In the genomic region with DNA sequence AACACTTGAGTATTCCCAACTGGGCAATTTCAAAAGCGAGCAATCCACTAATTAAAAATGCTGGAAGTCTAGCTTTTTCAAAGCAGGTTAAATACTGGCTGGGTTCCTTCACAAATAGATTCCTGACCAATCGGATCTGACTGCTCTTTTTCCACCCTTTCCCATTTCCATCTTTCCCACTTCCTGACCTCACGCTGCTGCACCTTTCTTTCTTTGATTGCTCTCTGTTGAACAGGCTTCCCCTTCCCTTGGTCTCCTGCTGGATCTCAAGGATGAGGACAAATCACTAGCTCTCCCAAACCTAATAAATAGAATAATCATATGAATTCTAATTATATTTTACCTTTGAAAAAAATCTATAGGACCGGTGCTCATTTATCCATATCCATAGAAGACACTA, we compare ENCODE assay signal across 22 cellular contexts.
DNase-seq lines count a peak whose midpoint lies in the region; ATAC-seq and TF ChIP-seq lines count a peak whose summit lies in the region.
"Had no signal": no experiment of that assay in that cellular context is flagged by ENCODE, and none has a peak within 500 bp of the region (broad histone marks: within the 10 kb centered on the region; RNA-seq: fewer than 3 reads in every experiment).

No MANE protein-coding gene starts in this region.

- no peaks in the 10 kb centered on the region for H3K36me3 ChIP-seq in H7 (replicated peaks; ENCODE audit: control insufficient read depth, insufficient read depth, low read length)
- H3K36me3 ChIP-seq in OCI-LY7 (ENCODE audit: insufficient read depth, low read length), result peaks cover 15% of the 10 kb centered on the region
- no peaks in the 10 kb centered on the region for H3K36me3 ChIP-seq in neural progenitor cell
- H3K36me3 ChIP-seq in suprapubic skin, result no peaks in the 10 kb centered on the region

- no peak for ATAC-seq in activated T-cell treated with anti-CD3 and anti-CD28 coated beads, Interleukin-2, amount 50 U/mL, for 4 hours
- ATAC-seq: PC-3 had no signal

- H3K9ac ChIP-seq in neural progenitor cell, result no peak overlapping the region

- CTCF ChIA-PET in OCI-LY7 (lab: Charles Lee; ENCODE audit: unreplicated experiment), result no interaction called here

- H3K4me3 Mint-ChIP-seq in neural progenitor cell, result no peak overlapping the region
- H3K4me3 Mint-ChIP-seq in activated T-cell treated with anti-CD3 and anti-CD28 coated beads, Interleukin-2, amount 50 U/mL, for 4 hours, result no peak overlapping the region
- H3K4me3 Mint-ChIP-seq: CD4-positive, alpha-beta memory T cell; HFFc6 had no signal

- H3K4me1 ChIP-seq in OCI-LY7 (ENCODE audit: insufficient read depth, low read length, poor library complexity, severe bottlenecking) (peaks cover 50% of the 10 kb centered on the region), neural progenitor cell (peaks cover 34% of the 10 kb centered on the region), suprapubic skin (peaks cover 12% of the 10 kb centered on the region)
- H3K4me1 ChIP-seq: Caco-2 had no signal

- no peaks in the 10 kb centered on the region for H3K27me3 ChIP-seq in H7 (ENCODE audit: control insufficient read depth, insufficient read depth, low read length)
- H3K27me3 ChIP-seq in neural progenitor cell, result no peaks in the 10 kb centered on the region
- H3K27me3 ChIP-seq in suprapubic skin, result no peaks in the 10 kb centered on the region

- H3K4me2 ChIP-seq in OCI-LY7 (ENCODE audit: low read length) (peak overlapping the region; percentile 53; the same call in 1 of the 2 replicates), neural progenitor cell (peak overlapping the region; percentile 11)

- no peak for TF ChIP-seq POLR2A in suprapubic skin (IDR thresholded peaks at IDR 0.05)

- POLR2A ChIA-PET in OCI-LY7 (lab: Charles Lee), result interaction anchor here (0.6 kb wide), 1 partner anchor 45 kb away, joined by 3 read pairs; no protein-coding TSS in a partner anchor

- H3K36me3 Mint-ChIP-seq in neural progenitor cell, result peaks cover 12% of the 10 kb centered on the region
- no peaks in the 10 kb centered on the region for H3K36me3 Mint-ChIP-seq in activated T-cell treated with anti-CD3 and anti-CD28 coated beads, Interleukin-2, amount 50 U/mL, for 4 hours (ENCODE audit: insufficient read depth)
- H3K36me3 Mint-ChIP-seq: CD4-positive, alpha-beta memory T cell had no signal

- H3F3A ChIP-seq in neural progenitor cell (ENCODE audit: low read depth), result peaks cover 5% of the 10 kb centered on the region

- 88% methylated on average over 4 of the region's 4 CpGs for WGBS in suprapubic skin

- intact Hi-C loops in OCI-LY7 (cut with micrococcal nuclease; ENCODE audit: unreplicated experiment), result loop anchor here (5.0 kb wide), 1 partner anchor 44 kb away; no protein-coding TSS in a partner anchor

- H3K9me2 ChIP-seq in OCI-LY7 (ENCODE audit: insufficient read depth, low read length), result no peaks in the 10 kb centered on the region

- peak; percentile 4 for DNase-seq in H7
- no peak for DNase-seq in OCI-LY7 (ENCODE audit: low spot score)
- peak; percentile 28 for DNase-seq in iPS DF 19.7 (ENCODE audit: low read depth, low spot score)
- DNase-seq in neural progenitor cell (ENCODE audit: low spot score), result no peak
- DNase-seq in suprapubic skin (ENCODE audit: low spot score in 2 of 2), result no peak
- DNase-seq in activated T-cell treated with anti-CD3 and anti-CD28 coated beads, Interleukin-2, amount 50 U/mL, for 4 hours, result no peak
- no peak for DNase-seq in RKO (ENCODE audit: low spot score)
- DNase-seq: Caco-2; CD4-positive, alpha-beta memory T cell; DMS 273 treated with DMSO at 0.1 percent for 48 hours; DMS79 treated with DMSO at 0.1 percent for 48 hours; HFFc6; KG1; NCI-H1092 treated with DMSO at 0.1 percent for 48 hours; NCI-H1436 treated with DMSO at 0.1 percent for 48 hours; NCI-H1930; NCI-H226; NCI-H524 treated with DMSO at 0.1 percent for 48 hours; PC-3; RPMI8226; SHP77 had no signal

- H3K79me2 ChIP-seq in OCI-LY7 (ENCODE audit: insufficient read depth, low read depth, low read length) (peaks cover 30% of the 10 kb centered on the region), neural progenitor cell (ENCODE audit: low read depth) (peaks cover 100% of the 10 kb centered on the region)

- peaks cover 17% of the 10 kb centered on the region for H3K4me1 Mint-ChIP-seq in neural progenitor cell
- no peaks in the 10 kb centered on the region for H3K4me1 Mint-ChIP-seq in activated T-cell treated with anti-CD3 and anti-CD28 coated beads, Interleukin-2, amount 50 U/mL, for 4 hours (ENCODE audit: low read depth)
- H3K4me1 Mint-ChIP-seq: CD4-positive, alpha-beta memory T cell had no signal

- H4K20me1 ChIP-seq in OCI-LY7 (ENCODE audit: insufficient read depth, low read length) (no peaks in the 10 kb centered on the region), neural progenitor cell (ENCODE audit: low read depth) (peaks cover 99% of the 10 kb centered on the region)

- H3K27ac Mint-ChIP-seq in neural progenitor cell, result no peak overlapping the region
- H3K27ac Mint-ChIP-seq: CD4-positive, alpha-beta memory T cell; HFFc6 had no signal

- TF ChIP-seq CTCF in OCI-LY7 (conservative IDR thresholded peaks at IDR 0.05; ENCODE audit: low read length), result no peak
- TF ChIP-seq CTCF in neural progenitor cell (IDR thresholded peaks at IDR 0.05), result no peak
- TF ChIP-seq CTCF in suprapubic skin (IDR thresholded peaks at IDR 0.05), result no peak

- H3K9me3 Mint-ChIP-seq in neural progenitor cell, result no peaks in the 10 kb centered on the region
- no peaks in the 10 kb centered on the region for H3K9me3 Mint-ChIP-seq in activated T-cell treated with anti-CD3 and anti-CD28 coated beads, Interleukin-2, amount 50 U/mL, for 4 hours
- H3K9me3 Mint-ChIP-seq: HFFc6 had no signal

- TF ChIP-seq EP300 in suprapubic skin (IDR thresholded peaks at IDR 0.05), result no peak

- H3K9me3 ChIP-seq in OCI-LY7 (ENCODE audit: low read length) (no peaks in the 10 kb centered on the region), neural progenitor cell (ENCODE audit: low read depth) (no peaks in the 10 kb centered on the region), suprapubic skin (no peaks in the 10 kb centered on the region)
- H3K9me3 ChIP-seq: Caco-2 had no signal

- no TSS peak for BruUV-seq in OCI-LY7 (replicated peaks; lab: Mats Ljungman, UMichigan)

- H3K27ac ChIP-seq in OCI-LY7 (ENCODE audit: low read depth, low read length, poor library complexity, severe bottlenecking) (no peak overlapping the region), neural progenitor cell (no peak overlapping the region), suprapubic skin (no peak overlapping the region)
- H3K27ac ChIP-seq: HL-60 had no signal

- H2AFZ ChIP-seq in OCI-LY7 (ENCODE audit: low read length) (no peak overlapping the region), neural progenitor cell (replicated peaks) (no peak overlapping the region)

- H3K27me3 Mint-ChIP-seq in neural progenitor cell (ENCODE audit: insufficient read depth, low read depth), result no peaks in the 10 kb centered on the region
- H3K27me3 Mint-ChIP-seq in activated T-cell treated with anti-CD3 and anti-CD28 coated beads, Interleukin-2, amount 50 U/mL, for 4 hours (ENCODE audit: low read depth), result no peaks in the 10 kb centered on the region

- no peak overlapping the region for H3K4me3 ChIP-seq in H7 (ENCODE audit: insufficient read depth, low read depth, low read length)
- no peak overlapping the region for H3K4me3 ChIP-seq in OCI-LY7 (ENCODE audit: low read depth, low read length, poor library complexity, severe bottlenecking)
- H3K4me3 ChIP-seq in neural progenitor cell, result no peak overlapping the region
- H3K4me3 ChIP-seq in suprapubic skin, result no peak overlapping the region

Comparison
In these comparisons a context has a peak if more than half of its experiments do, and no peak if none do; other contexts are left out.
1. DNase-seq: peak in H7 (single experiment) and iPS DF 19.7 (single experiment); none in OCI-LY7 (single experiment), neural progenitor cell (single experiment), suprapubic skin (0 of 2), activated T-cell treated with anti-CD3 and anti-CD28 coated beads, Interleukin-2, amount 50 U/mL, for 4 hours (single experiment) and RKO (single experiment).